In genomic region chr13:40522234-40522633, GRCh38 we compare ENCODE assay signal across 24 cellular contexts.
DNase-seq lines count a peak whose midpoint lies in the region; ATAC-seq, FAIRE-seq and TF ChIP-seq lines count a peak whose summit lies in the region.
"Had no signal": no experiment of that assay in that cellular context is flagged by ENCODE, and none has a peak within 500 bp of the region (broad histone marks: within the 10 kb centered on the region; RNA-seq: fewer than 3 reads in every experiment).

No MANE protein-coding gene starts in this region.

- peaks cover 0 to 7% of the 10 kb centered on the region in 2 donors for H3K36me3 Mint-ChIP-seq in activated T-cell treated with anti-CD3 and anti-CD28 coated beads, Interleukin-2, amount 50 U/mL, for 72 hours (ENCODE audit: insufficient read depth in 2 of 2)
- H3K36me3 Mint-ChIP-seq in activated T-cell treated with anti-CD3 and anti-CD28 coated beads, Interleukin-2, amount 50 U/mL, for 4 hours (ENCODE audit: insufficient read depth), result peaks cover 4% of the 10 kb centered on the region
- peaks cover 21% of the 10 kb centered on the region for H3K36me3 Mint-ChIP-seq in activated naive CD8-positive, alpha-beta T cell treated with anti-CD3 and anti-CD28 coated beads for 36 hours

- no peaks in the 10 kb centered on the region for H3K9me3 ChIP-seq in parathyroid adenoma (ENCODE audit: control insufficient read depth, low read length)
- H3K9me3 ChIP-seq: A549, Caco-2 had no signal

- no peak overlapping the region for H3K27ac ChIP-seq in parathyroid adenoma
- H3K27ac ChIP-seq: A549, KMS-11, PC-9, RWPE1 had no signal

- no peak overlapping the region for H3K4me3 ChIP-seq in parathyroid adenoma (ENCODE audit: low read depth, low read length)
- H3K4me3 ChIP-seq: A549, PC-9 had no signal

- H3K9me3 Mint-ChIP-seq in activated T-cell treated with anti-CD3 and anti-CD28 coated beads, Interleukin-2, amount 50 U/mL, for 72 hours, result peaks cover 0 to 2% of the 10 kb centered on the region in 2 donors
- peaks cover 4% of the 10 kb centered on the region for H3K9me3 Mint-ChIP-seq in activated T-cell treated with anti-CD3 and anti-CD28 coated beads, Interleukin-2, amount 50 U/mL, for 4 hours
- peaks cover 8% of the 10 kb centered on the region for H3K9me3 Mint-ChIP-seq in activated naive CD8-positive, alpha-beta T cell treated with anti-CD3 and anti-CD28 coated beads for 36 hours
- H3K9me3 Mint-ChIP-seq: CD4-positive, alpha-beta T cell; HFFc6 had no signal

- no peaks in the 10 kb centered on the region for H3K27me3 ChIP-seq in parathyroid adenoma (ENCODE audit: control insufficient read depth, insufficient read depth, low read length)

- no peaks in the 10 kb centered on the region for H3K4me1 ChIP-seq in parathyroid adenoma
- H3K4me1 ChIP-seq: A549, Caco-2 had no signal

- H3K36me3 ChIP-seq in parathyroid adenoma (ENCODE audit: control insufficient read depth, insufficient read depth, low read length), result no peaks in the 10 kb centered on the region

- H3K4me1 Mint-ChIP-seq in activated T-cell treated with anti-CD3 and anti-CD28 coated beads, Interleukin-2, amount 50 U/mL, for 72 hours (ENCODE audit: low read depth), result peaks cover 56% of the 10 kb centered on the region
- peaks cover 54% of the 10 kb centered on the region for H3K4me1 Mint-ChIP-seq in activated T-cell treated with anti-CD3 and anti-CD28 coated beads, Interleukin-2, amount 50 U/mL, for 4 hours (ENCODE audit: low read depth)
- H3K4me1 Mint-ChIP-seq in activated naive CD8-positive, alpha-beta T cell treated with anti-CD3 and anti-CD28 coated beads for 36 hours, result peaks cover 61% of the 10 kb centered on the region

- no peak for DNase-seq in activated T-cell treated with anti-CD3 and anti-CD28 coated beads, Interleukin-2, amount 50 U/mL, for 72 hours
- no peak for DNase-seq in activated T-cell treated with anti-CD3 and anti-CD28 coated beads, Interleukin-2, amount 50 U/mL, for 4 hours
- DNase-seq in GM19239 (ENCODE audit: insufficient read length, low spot score) (no peak), NOMO-1 treated with dmso at 0.1 percent for 144 hours (lab: John Stamatoyannopoulos, UW; ENCODE audit: unreplicated experiment) (no peak), OCI-M2 (lab: John Stamatoyannopoulos, UW; ENCODE audit: unreplicated experiment) (no peak)
- DNase-seq in activated naive CD8-positive, alpha-beta T cell treated with anti-CD3 and anti-CD28 coated beads for 36 hours, result no peak
- DNase-seq: Caco-2; CD4-positive, alpha-beta T cell; DMS153; GDM1; H7; HFFc6; NCI-H1417; NCI-H187; NCI-H2107; NCI-H510A treated with DMSO at 0.1 percent for 48 hours; NCI-H774; PC-9 had no signal

- no peaks in the 10 kb centered on the region for H3K79me2 ChIP-seq in parathyroid adenoma

- H2AFZ ChIP-seq in parathyroid adenoma, result no peak overlapping the region
- H2AFZ ChIP-seq: PC-9 had no signal

- H3K9ac ChIP-seq in parathyroid adenoma, result peak overlapping the region; percentile 11
- H3K9ac ChIP-seq: KMS-11 had no signal

- ATAC-seq in activated T-cell treated with anti-CD3 and anti-CD28 coated beads, Interleukin-2, amount 50 U/mL, for 72 hours (replicated peaks in 1 of 2), result no peak
- no peak for ATAC-seq in activated T-cell treated with anti-CD3 and anti-CD28 coated beads, Interleukin-2, amount 50 U/mL, for 4 hours
- no peak for ATAC-seq in GM18498 (IDR thresholded peaks at IDR 0.05; ENCODE audit: unreplicated experiment)
- ATAC-seq: A549 had no signal

- no peak overlapping the region for H3K4me2 ChIP-seq in parathyroid adenoma (ENCODE audit: low read length)
- H3K4me2 ChIP-seq: A549, KMS-11, PC-9 had no signal

- no peak for TF ChIP-seq CTCF in parathyroid adenoma (IDR thresholded peaks at IDR 0.05)

- peak overlapping the region; percentile 2 for H3K27ac Mint-ChIP-seq in activated T-cell treated with anti-CD3 and anti-CD28 coated beads, Interleukin-2, amount 50 U/mL, for 72 hours
- H3K27ac Mint-ChIP-seq in activated naive CD8-positive, alpha-beta T cell treated with anti-CD3 and anti-CD28 coated beads for 36 hours, result peak overlapping the region; percentile 47
- H3K27ac Mint-ChIP-seq: CD4-positive, alpha-beta T cell; HFFc6 had no signal

- no peaks in the 10 kb centered on the region for H3K27me3 Mint-ChIP-seq in activated T-cell treated with anti-CD3 and anti-CD28 coated beads, Interleukin-2, amount 50 U/mL, for 72 hours (ENCODE audit: low read depth)
- no peaks in the 10 kb centered on the region for H3K27me3 Mint-ChIP-seq in activated T-cell treated with anti-CD3 and anti-CD28 coated beads, Interleukin-2, amount 50 U/mL, for 4 hours (ENCODE audit: low read depth)
- H3K27me3 Mint-ChIP-seq in activated naive CD8-positive, alpha-beta T cell treated with anti-CD3 and anti-CD28 coated beads for 36 hours, result no peaks in the 10 kb centered on the region
- H3K27me3 Mint-ChIP-seq: CD4-positive, alpha-beta T cell had no signal

- peak; percentile 42 for FAIRE-seq in GM19239 (lab: Jason Lieb, UNC)
- FAIRE-seq: A549, GM12891 had no signal

- peak overlapping the region; percentile 4 to 17 for H3K4me3 Mint-ChIP-seq in activated T-cell treated with anti-CD3 and anti-CD28 coated beads, Interleukin-2, amount 50 U/mL, for 72 hours
- no peak overlapping the region for H3K4me3 Mint-ChIP-seq in activated T-cell treated with anti-CD3 and anti-CD28 coated beads, Interleukin-2, amount 50 U/mL, for 4 hours
- no peak overlapping the region for H3K4me3 Mint-ChIP-seq in activated naive CD8-positive, alpha-beta T cell treated with anti-CD3 and anti-CD28 coated beads for 36 hours
- H3K4me3 Mint-ChIP-seq: CD4-positive, alpha-beta T cell; HFFc6 had no signal

Comparison
In these comparisons a context has a peak if more than half of its experiments do, and no peak if none do; other contexts are left out.
1. H3K4me3 Mint-ChIP-seq: peak in activated T-cell treated with anti-CD3 and anti-CD28 coated beads, Interleukin-2, amount 50 U/mL, for 72 hours (2 of 2); none in activated T-cell treated with anti-CD3 and anti-CD28 coated beads, Interleukin-2, amount 50 U/mL, for 4 hours (single experiment) and activated naive CD8-positive, alpha-beta T cell treated with anti-CD3 and anti-CD28 coated beads for 36 hours (single experiment).